18 cellular contexts compared by ENCODE assay signal in the genomic region with DNA sequence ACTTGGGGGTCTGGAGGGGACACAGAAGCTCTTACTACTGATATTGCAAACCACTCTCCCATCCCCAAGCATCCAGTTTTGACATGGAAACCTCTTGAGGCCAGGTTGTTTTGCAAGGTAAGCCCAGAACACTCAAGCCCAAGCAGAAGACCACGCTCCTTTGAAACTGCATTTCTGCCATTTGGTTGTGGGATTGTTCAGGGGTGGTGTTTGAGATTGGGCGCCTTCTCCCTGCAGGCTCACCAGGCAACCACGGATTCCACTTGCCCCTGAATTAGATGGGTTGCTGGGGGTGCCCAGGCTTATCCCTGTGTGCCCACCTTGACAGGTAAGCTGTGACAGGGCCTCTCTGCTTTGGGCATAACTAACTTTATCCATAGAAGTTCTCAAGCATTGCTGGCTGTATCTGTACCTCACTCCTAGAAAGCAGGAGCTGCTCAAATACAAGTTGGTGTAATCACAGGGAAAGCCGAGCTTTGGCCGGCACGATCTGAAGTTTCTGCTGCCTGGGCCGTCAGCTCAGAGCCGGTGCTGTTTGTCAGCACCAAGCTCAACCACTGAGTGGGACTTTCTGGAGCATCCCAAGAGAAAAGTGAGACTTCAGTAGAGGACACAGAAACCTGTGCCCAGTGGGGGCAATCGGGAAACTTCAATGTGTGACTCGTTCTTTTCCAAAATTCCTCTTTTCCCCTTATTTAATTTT.
DNase-seq lines count a peak whose midpoint lies in the region; TF ChIP-seq lines count a peak whose summit lies in the region.
"Had no signal": no experiment of that assay in that cellular context is flagged by ENCODE, and none has a peak within 500 bp of the region (broad histone marks: within the 10 kb centered on the region; RNA-seq: fewer than 3 reads in every experiment).

No MANE protein-coding gene starts in this region.

- WGBS in endodermal cell (ENCODE audit: insufficient coverage in 1 of 2, insufficient read length in 1 of 2), 2 experiments: 87 to 94% methylated on average over 7 to 10 of the region's 10 CpGs

- H3K4me3 ChIP-seq in endodermal cell (ENCODE audit: low read length) (no peak overlapping the region), Caco-2 (ENCODE audit: low read depth, low read length) (no peak overlapping the region)

- no peaks in the 10 kb centered on the region for H3K4me1 ChIP-seq in endodermal cell (ENCODE audit: control insufficient read depth, insufficient read depth, low read length)
- H3K4me1 ChIP-seq in Caco-2: no peaks in the 10 kb centered on the region

- H3K4me3 Mint-ChIP-seq in endodermal cell: no peak overlapping the region
- no peak overlapping the region for H3K4me3 Mint-ChIP-seq in Caco-2 (ENCODE audit: unreplicated experiment)

- BruUV-seq in Caco-2 (replicated peaks; lab: Mats Ljungman, UMichigan): no TSS peak

- peaks cover 4% of the 10 kb centered on the region for H3K4me1 Mint-ChIP-seq in endodermal cell
- no peaks in the 10 kb centered on the region for H3K4me1 Mint-ChIP-seq in Caco-2 (ENCODE audit: low read depth, unreplicated experiment)

- H3K27ac ChIP-seq in caudate nucleus (ENCODE audit: low read depth, low read length): peak overlapping the region; percentile 99
- peak overlapping the region; percentile 26 for H3K27ac ChIP-seq in endodermal cell (ENCODE audit: low read depth, low read length)
- H3K27ac ChIP-seq in temporal lobe (ENCODE audit: low read depth, low read length): peak overlapping the region; percentile 99
- H3K27ac ChIP-seq: C4-2B had no signal

- H3K9me3 ChIP-seq in endodermal cell (ENCODE audit: control insufficient read depth, low read length): peaks cover 9% of the 10 kb centered on the region
- H3K9me3 ChIP-seq in Caco-2: peaks cover 6% of the 10 kb centered on the region

- H3K27ac Mint-ChIP-seq in endodermal cell (no peak overlapping the region), Caco-2 (ENCODE audit: unreplicated experiment) (no peak overlapping the region)

- POLR2A ChIA-PET in Caco-2 (lab: Charles Lee): no interaction called here

- H3K27me3 Mint-ChIP-seq in endodermal cell (ENCODE audit: insufficient read depth): peaks cover 3% of the 10 kb centered on the region
- H3K27me3 Mint-ChIP-seq in Caco-2 (ENCODE audit: insufficient read depth, unreplicated experiment): peaks cover 18% of the 10 kb centered on the region

- peak in 33 of 61 donors; percentile 6 to 65 (median 36) for DNase-seq in caudate nucleus (lab: John Stamatoyannopoulos, UW)
- no peak for DNase-seq in endodermal cell
- peak; percentile 79 for DNase-seq in midbrain (lab: John Stamatoyannopoulos, UW)
- DNase-seq in cerebellar cortex (ENCODE audit: low spot score): no peak
- DNase-seq in activated CD4-positive, alpha-beta T cell treated with anti-CD3 and anti-CD28 coated beads, Interleukin-2, amount 50 U/mL, for 1 hour: no peak
- no peak for DNase-seq in stimulated activated CD4-positive, alpha-beta T cell treated with anti-CD3 and anti-CD28 coated beads, Interleukin-4, amount 100 ng/mL, for 4 hours
- DNase-seq in Caco-2: no peak
- DNase-seq: ACHN, DMS79, KBM-7, NCI-H1417 treated with DMSO at 0.1 percent for 48 hours, NCI-H187 treated with DMSO at 0.1 percent for 48 hours, NCI-H2227 treated with DMSO at 0.1 percent for 48 hours, NCI-H510A treated with DMSO at 0.1 percent for 48 hours, NCI-H774, SHP77 had no signal

- no peaks in the 10 kb centered on the region for H3K36me3 ChIP-seq in endodermal cell (ENCODE audit: control insufficient read depth, insufficient read depth, low read length)
- H3K36me3 ChIP-seq in Caco-2 (ENCODE audit: control insufficient read depth, insufficient read depth, low read length): no peaks in the 10 kb centered on the region

- CTCF ChIA-PET in Caco-2 (lab: Charles Lee): interaction anchor here (1.0 kb wide), 1 partner anchor 29 kb away, joined by 5 read pairs; no protein-coding TSS in a partner anchor

- H3K9me3 Mint-ChIP-seq in endodermal cell (peaks cover 5% of the 10 kb centered on the region), Caco-2 (ENCODE audit: unreplicated experiment) (peaks cover 10% of the 10 kb centered on the region)

- no peaks in the 10 kb centered on the region for H3K36me3 Mint-ChIP-seq in endodermal cell (ENCODE audit: low read depth)
- H3K36me3 Mint-ChIP-seq in Caco-2 (ENCODE audit: insufficient read depth, unreplicated experiment): no peaks in the 10 kb centered on the region

- TF ChIP-seq CTCF in endodermal cell (conservative IDR thresholded peaks at IDR 0.05) (no peak), Caco-2 (IDR thresholded peaks at IDR 0.05; ENCODE audit: insufficient read depth in 1 of 2, low read depth in 1 of 2, low read length in 1 of 2, severe bottlenecking in 1 of 2, unreplicated experiment in 1 of 2) (no peak)

- no peak overlapping the region for H3K9ac ChIP-seq in endodermal cell (ENCODE audit: extremely low read depth, low read length, poor library complexity, severe bottlenecking)

- H3K27me3 ChIP-seq in endodermal cell (ENCODE audit: control insufficient read depth, insufficient read depth, low read length, poor library complexity, severe bottlenecking) (peaks cover 7% of the 10 kb centered on the region), Caco-2 (replicated peaks; ENCODE audit: control insufficient read depth, insufficient read depth, low read length) (peaks cover 1% of the 10 kb centered on the region; the same call in 1 of the 2 replicates)

- intact Hi-C loops in Caco-2 (cut with micrococcal nuclease; ENCODE audit: unreplicated experiment): no loop called here

Comparison
In these comparisons a context has a peak if more than half of its experiments do, and no peak if none do; other contexts are left out.
1. DNase-seq: peak in caudate nucleus (33 of 61) and midbrain (single experiment); none in endodermal cell (single experiment), cerebellar cortex (single experiment), activated CD4-positive, alpha-beta T cell treated with anti-CD3 and anti-CD28 coated beads, Interleukin-2, amount 50 U/mL, for 1 hour (single experiment), stimulated activated CD4-positive, alpha-beta T cell treated with anti-CD3 and anti-CD28 coated beads, Interleukin-4, amount 100 ng/mL, for 4 hours (0 of 2) and Caco-2 (0 of 2).
2. H3K27ac ChIP-seq: peak in every context shown above with its lines; median percentile 99 in caudate nucleus; 99 in temporal lobe; 26 in endodermal cell.